In genomic region chrX:91414710-91415109, GRCh38 we compare ENCODE assay signal across 1 cellular context.
TF ChIP-seq lines count a peak whose summit lies in the region.

No MANE protein-coding gene starts in this region.

TF ChIP-seq in IMR-90, 13 proteins besides CTCF, POLR2A, EP300 and RAD21:
- no peak for TF ChIP-seq CEBPB (IDR thresholded peaks at IDR 0.05; ENCODE audit: low read depth, low read length)
- TF ChIP-seq BHLHE40 (IDR thresholded peaks at IDR 0.05; ENCODE audit: low read depth, low read length) = no peak
- TF ChIP-seq USF2 (IDR thresholded peaks at IDR 0.05; ENCODE audit: low read depth, low read length) = no peak
- no peak for TF ChIP-seq MAFK (IDR thresholded peaks at IDR 0.05; ENCODE audit: low read depth, low read length)
- TF ChIP-seq RFX5 (IDR thresholded peaks at IDR 0.05; ENCODE audit: low read depth, low read length) = no peak
- TF ChIP-seq FOS (IDR thresholded peaks at IDR 0.05; ENCODE audit: low read depth, low read length) = no peak
- TF ChIP-seq MXI1 (IDR thresholded peaks at IDR 0.05; ENCODE audit: borderline replicate concordance, low read depth, low read length) = no peak
- no peak for TF ChIP-seq MAZ (IDR thresholded peaks at IDR 0.05; ENCODE audit: borderline replicate concordance, low read depth, low read length)
- no peak for TF ChIP-seq ELK1 (IDR thresholded peaks at IDR 0.05; ENCODE audit: borderline replicate concordance, low read depth, low read length)
- no peak for TF ChIP-seq SMC3 (IDR thresholded peaks at IDR 0.05; ENCODE audit: low read depth, low read length)
